ENCODE assay signal across 8 cellular contexts in the genomic region with DNA sequence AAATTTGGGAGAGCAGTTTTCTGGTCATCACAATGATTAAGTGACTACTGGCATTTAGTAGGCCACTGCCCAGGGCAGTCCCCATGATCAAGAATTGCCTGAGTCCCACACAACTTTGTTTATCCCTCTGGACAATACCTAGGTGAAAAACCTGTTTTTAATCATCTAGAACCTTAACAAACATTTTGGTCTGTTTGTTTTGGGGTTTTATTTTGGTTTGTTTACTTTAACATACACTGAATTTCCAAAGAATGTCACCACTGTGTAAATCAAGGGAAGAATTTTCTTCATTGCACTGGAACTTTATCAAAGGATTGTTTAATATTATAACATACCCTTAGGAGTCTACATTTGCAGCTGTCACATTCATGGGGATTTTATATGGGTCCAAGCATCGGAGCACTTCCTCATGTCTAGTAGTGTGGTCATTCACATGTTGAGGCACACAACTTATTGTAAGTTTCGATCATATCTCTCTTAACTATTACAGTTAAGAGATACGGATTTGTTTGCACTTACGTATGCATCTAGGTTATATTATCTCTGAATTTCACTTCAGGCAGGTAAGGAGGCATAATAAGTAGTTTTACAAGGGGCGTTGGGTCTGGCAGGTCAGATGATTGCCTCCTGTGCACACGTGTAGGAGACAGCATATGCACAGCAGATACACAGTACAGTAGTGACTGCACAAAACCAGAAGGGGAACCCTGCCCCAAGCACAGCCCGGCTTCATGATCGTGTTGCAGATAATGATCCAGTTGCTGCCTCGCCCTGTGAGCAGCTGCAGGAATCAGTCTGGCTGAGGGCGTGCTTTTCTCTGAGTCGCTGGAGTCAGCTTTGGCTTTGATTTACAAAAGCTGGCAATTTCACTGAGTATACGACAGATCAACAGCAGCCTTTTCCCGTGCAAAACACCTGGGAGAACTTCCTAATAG.
DNase-seq lines count a peak whose midpoint lies in the region; ATAC-seq and TF ChIP-seq lines count a peak whose summit lies in the region.

No MANE protein-coding gene starts in this region.

- 49% methylated on average over 13 of the region's 13 CpGs for WGBS in right cardiac atrium

- CTCF ChIA-PET in CD4-positive, alpha-beta T cell (lab: Charles Lee): interaction anchor here (0.7 to 1.1 kb wide), 2 partner anchors 10 to 39 kb away, joined by 3 to 4 read pairs; no protein-coding TSS in a partner anchor

- intact Hi-C loops in CD4-positive, alpha-beta T cell (cut with DNase I, micrococcal nuclease): loop anchor here in 1 of 2 experiments (10.0 kb wide), 1 partner anchor 291 kb away; no protein-coding TSS in a partner anchor
- intact Hi-C loops in right cardiac atrium (cut with DNase I): no loop called here

- no peak for TF ChIP-seq CTCF in CD4-positive, alpha-beta T cell (IDR thresholded peaks at IDR 0.05)
- TF ChIP-seq CTCF in VCaP (conservative IDR thresholded peaks at IDR 0.05) (peak; percentile 25; the same call in 1 of the 2 replicates), mesothelial cell of epicardium (IDR thresholded peaks at IDR 0.05; ENCODE audit: unreplicated experiment) (no peak)

- H3K9me3 Mint-ChIP-seq in CD4-positive, alpha-beta T cell: no peaks in the 10 kb centered on the region
- peaks cover 1% of the 10 kb centered on the region for H3K9me3 Mint-ChIP-seq in mesothelial cell of epicardium

- H3K27me3 Mint-ChIP-seq in CD4-positive, alpha-beta T cell: no peaks in the 10 kb centered on the region
- H3K27me3 Mint-ChIP-seq in mesothelial cell of epicardium (ENCODE audit: low read depth): no peaks in the 10 kb centered on the region

- no peaks in the 10 kb centered on the region for H3K36me3 Mint-ChIP-seq in CD4-positive, alpha-beta T cell (ENCODE audit: low read depth)
- H3K36me3 Mint-ChIP-seq in mesothelial cell of epicardium: no peaks in the 10 kb centered on the region

- H3K4me1 Mint-ChIP-seq in CD4-positive, alpha-beta T cell (ENCODE audit: low read depth): peaks cover 56% of the 10 kb centered on the region
- H3K4me1 Mint-ChIP-seq in mesothelial cell of epicardium: peaks cover 31% of the 10 kb centered on the region

- peak overlapping the region; percentile 25 for H3K27ac Mint-ChIP-seq in CD4-positive, alpha-beta T cell
- H3K27ac Mint-ChIP-seq in mesothelial cell of epicardium: no peak overlapping the region

- peak; percentile 98 for ATAC-seq in CD4-positive, alpha-beta T cell (ENCODE audit: poor library complexity)
- ATAC-seq in right cardiac atrium (peak; percentile 46 to 68), GM19351 (IDR thresholded peaks at IDR 0.05; ENCODE audit: unreplicated experiment) (no peak), GM19452 (IDR thresholded peaks at IDR 0.05; ENCODE audit: unreplicated experiment) (no peak)

- H3K4me3 Mint-ChIP-seq in CD4-positive, alpha-beta T cell: no peak overlapping the region
- H3K4me3 Mint-ChIP-seq in mesothelial cell of epicardium: no peak overlapping the region

- H3K9me3 ChIP-seq in CD4-positive, alpha-beta T cell (ENCODE audit: control insufficient read depth, low read length): no peaks in the 10 kb centered on the region
- H3K9me3 ChIP-seq in right cardiac atrium (ENCODE audit: control insufficient read depth, low read length): no peaks in the 10 kb centered on the region

- H3K27me3 ChIP-seq in CD4-positive, alpha-beta T cell (ENCODE audit: control insufficient read depth, insufficient read depth, low read length): no peaks in the 10 kb centered on the region
- no peaks in the 10 kb centered on the region for H3K27me3 ChIP-seq in right cardiac atrium (ENCODE audit: control insufficient read depth, insufficient read depth)

- H3K4me1 ChIP-seq in right cardiac atrium (ENCODE audit: control insufficient read depth, insufficient read depth, low read length): peaks cover 2% of the 10 kb centered on the region

- no peak overlapping the region for H3K4me3 ChIP-seq in right cardiac atrium (ENCODE audit: low read length)

- H3K27ac ChIP-seq in CD4-positive, alpha-beta T cell (ENCODE audit: low read depth, low read length): no peak overlapping the region
- H3K27ac ChIP-seq in VCaP (peak overlapping the region; percentile 15; the same call in 1 of the 2 replicates), right cardiac atrium (ENCODE audit: low read length) (no peak overlapping the region)

- POLR2A ChIA-PET in CD4-positive, alpha-beta T cell (lab: Charles Lee): interaction anchor here (0.9 to 2.1 kb wide), 2 partner anchors 37 to 72 kb away, joined by 4 to 11 read pairs; no protein-coding TSS in a partner anchor

- peak; percentile 19 to 57 (median 34) for DNase-seq in CD4-positive, alpha-beta T cell
- DNase-seq in NCI-H146 treated with DMSO at 0.1 percent for 48 hours (lab: John Stamatoyannopoulos, UW; ENCODE audit: unreplicated experiment) (peak; percentile 73), right cardiac atrium (peak in 1 of 3 donors; percentile 53), mesothelial cell of epicardium (ENCODE audit: low spot score in 2 of 2, unreplicated experiment in 2 of 2) (no peak), EL (no peak)

Comparison
In these comparisons a context has a peak if more than half of its experiments do, and no peak if none do; other contexts are left out.
1. ATAC-seq: peak in CD4-positive, alpha-beta T cell (single experiment) and right cardiac atrium (2 of 2); none in GM19351 (single experiment) and GM19452 (single experiment).
2. DNase-seq: peak in CD4-positive, alpha-beta T cell (10 of 10) and NCI-H146 treated with DMSO at 0.1 percent for 48 hours (single experiment); none in mesothelial cell of epicardium (0 of 2) and EL (single experiment).